ENCODE assay signal across 1 cellular context in genomic region chr11:6656581-6656915, GRCh38.
TF ChIP-seq lines count a peak whose summit lies in the region.

No MANE protein-coding gene starts in this region.

TF ChIP-seq in SK-N-SH, 30 proteins besides CTCF, POLR2A, EP300 and RAD21 (continued from another document):
- TF ChIP-seq IRF3 (IDR thresholded peaks at IDR 0.05; ENCODE audit: low read depth, low read length) (no peak), FOXJ3 (CRISPR knock-in tag; IDR thresholded peaks at IDR 0.05) (no peak), MAX (IDR thresholded peaks at IDR 0.05; ENCODE audit: low read depth) (no peak), TEAD4 (IDR thresholded peaks at IDR 0.05; ENCODE audit: borderline replicate concordance, insufficient read depth) (no peak), NFIC (IDR thresholded peaks at IDR 0.05; ENCODE audit: borderline replicate concordance) (no peak), ELF1 (IDR thresholded peaks at IDR 0.05) (no peak), PBX3 (IDR thresholded peaks at IDR 0.05) (no peak), MEF2A (IDR thresholded peaks at IDR 0.05; ENCODE audit: borderline replicate concordance, low read depth) (no peak), RCOR1 (IDR thresholded peaks at IDR 0.05; ENCODE audit: low read length) (no peak)
